ENCODE assay signal across 12 cellular contexts in genomic region chr20:41150664-41151063, GRCh38. TPM values are rescaled to one million over a fixed set of nuclear protein-coding genes. Genes with fewer than 3 reads are reported as not detected.
A peak's percentile ranks its signal among the peaks of the same experiment; 100 is the strongest.
DNase-seq lines count a peak whose midpoint lies in the region; ATAC-seq lines count a peak whose summit lies in the region.
"Had no signal": no experiment of that assay in that cellular context is flagged by ENCODE, and none has a peak within 500 bp of the region (broad histone marks: within the 10 kb centered on the region; RNA-seq: fewer than 3 reads in every experiment).

No MANE protein-coding gene starts in this region.

- H3K4me1 Mint-ChIP-seq in activated CD4-positive, alpha-beta T cell treated with anti-CD3 and anti-CD28 coated beads, Interleukin-2, amount 10 ng/mL, durations not matched to agents 24 days and 14 days: peaks cover 87% of the 10 kb centered on the region
- H3K4me1 Mint-ChIP-seq in activated CD8-positive, alpha-beta T cell treated with anti-CD3 and anti-CD28 coated beads, Interleukin-2, amount 10 ng/mL, durations not matched to agents 7 days and 5 days (ENCODE audit: low read depth): peaks cover 94% of the 10 kb centered on the region
- H3K4me1 Mint-ChIP-seq in immature natural killer cell: peaks cover 88 to 93% of the 10 kb centered on the region in 2 donors

- H3K36me3 Mint-ChIP-seq in activated CD4-positive, alpha-beta T cell treated with anti-CD3 and anti-CD28 coated beads, Interleukin-2, amount 10 ng/mL, durations not matched to agents 24 days and 14 days (ENCODE audit: low read depth): peaks cover 47% of the 10 kb centered on the region
- peaks cover 81% of the 10 kb centered on the region for H3K36me3 Mint-ChIP-seq in activated CD8-positive, alpha-beta T cell treated with anti-CD3 and anti-CD28 coated beads, Interleukin-2, amount 10 ng/mL, durations not matched to agents 7 days and 5 days (ENCODE audit: low read depth)
- H3K36me3 Mint-ChIP-seq in immature natural killer cell: peaks cover 0 to 4% (median 0%) of the 10 kb centered on the region in 3 donors

- intact Hi-C loops in activated CD4-positive, alpha-beta T cell treated with anti-CD3 and anti-CD28 coated beads, Interleukin-2, amount 10 ng/mL, durations not matched to agents 24 days and 14 days (cut with micrococcal nuclease): no loop called here

- H3K27me3 Mint-ChIP-seq in activated CD4-positive, alpha-beta T cell treated with anti-CD3 and anti-CD28 coated beads, Interleukin-2, amount 10 ng/mL, durations not matched to agents 24 days and 14 days: no peaks in the 10 kb centered on the region
- H3K27me3 Mint-ChIP-seq in activated CD8-positive, alpha-beta T cell treated with anti-CD3 and anti-CD28 coated beads, Interleukin-2, amount 10 ng/mL, durations not matched to agents 7 days and 5 days (ENCODE audit: low read depth): no peaks in the 10 kb centered on the region
- peaks cover 0 to 2% (median 2%) of the 10 kb centered on the region in 3 donors for H3K27me3 Mint-ChIP-seq in immature natural killer cell (ENCODE audit: low read depth in 3 of 3)

- POLR2A ChIA-PET in activated CD8-positive, alpha-beta T cell treated with anti-CD3 and anti-CD28 coated beads, Interleukin-2, amount 10 ng/mL, durations not matched to agents 7 days and 5 days (lab: Charles Lee): interaction anchor here (12.6 kb wide), 1 partner anchor 10 kb away, joined by 343 read pairs; the partner anchor contains the start of gene PLCG1

- H3K27ac ChIP-seq in substantia nigra (ENCODE audit: low read depth, low read length, poor library complexity, severe bottlenecking): peak overlapping the region; percentile 56
- H3K27ac ChIP-seq: A549, right lobe of liver, testis had no signal

- ATAC-seq in activated CD8-positive, alpha-beta T cell treated with anti-CD3 and anti-CD28 coated beads, Interleukin-2, amount 10 ng/mL, durations not matched to agents 7 days and 5 days: peak; percentile 65
- ATAC-seq: A549 had no signal

- CTCF ChIA-PET in activated CD8-positive, alpha-beta T cell treated with anti-CD3 and anti-CD28 coated beads, Interleukin-2, amount 10 ng/mL, durations not matched to agents 7 days and 5 days (lab: Charles Lee): interaction anchor here (0.7 to 13.3 kb wide), 3 partner anchors 11 to 189 kb away, joined by 3 to 347 read pairs (median 3); partner anchors contain the start of gene PLCG1

- peak overlapping the region; percentile 94 for H3K27ac Mint-ChIP-seq in activated CD4-positive, alpha-beta T cell treated with anti-CD3 and anti-CD28 coated beads, Interleukin-2, amount 10 ng/mL, durations not matched to agents 24 days and 14 days
- peak overlapping the region; percentile 88 for H3K27ac Mint-ChIP-seq in activated CD8-positive, alpha-beta T cell treated with anti-CD3 and anti-CD28 coated beads, Interleukin-2, amount 10 ng/mL, durations not matched to agents 7 days and 5 days
- H3K27ac Mint-ChIP-seq in immature natural killer cell: peak overlapping the region in 5 of 6 donors; percentile 37 to 79 (median 64)

- H3K4me3 Mint-ChIP-seq in activated CD4-positive, alpha-beta T cell treated with anti-CD3 and anti-CD28 coated beads, Interleukin-2, amount 10 ng/mL, durations not matched to agents 24 days and 14 days: peak overlapping the region; percentile 76
- H3K4me3 Mint-ChIP-seq in activated CD8-positive, alpha-beta T cell treated with anti-CD3 and anti-CD28 coated beads, Interleukin-2, amount 10 ng/mL, durations not matched to agents 7 days and 5 days: peak overlapping the region; percentile 51
- H3K4me3 Mint-ChIP-seq in immature natural killer cell: peak overlapping the region in 3 of 5 donors; percentile 4 to 51 (median 24)

- peak; percentile 82 for DNase-seq in activated CD4-positive, alpha-beta T cell treated with anti-CD3 and anti-CD28 coated beads, Interleukin-2, amount 10 ng/mL, durations not matched to agents 24 days and 14 days
- no peak for DNase-seq in activated CD4-positive, alpha-beta T cell treated with anti-CD3 and anti-CD28 coated beads, Interleukin-2, amount 50 U/mL, for 4 hours
- no peak for DNase-seq in activated CD8-positive, alpha-beta T cell treated with anti-CD3 and anti-CD28 coated beads, Interleukin-2, amount 10 ng/mL, durations not matched to agents 7 days and 5 days
- no peak for DNase-seq in immature natural killer cell
- peak in 1 of 49 donors; percentile 24 for DNase-seq in substantia nigra (lab: John Stamatoyannopoulos, UW)
- DNase-seq in nucleus accumbens (lab: John Stamatoyannopoulos, UW): no peak
- DNase-seq in NCI-H2196 treated with DMSO at 0.1 percent for 48 hours (lab: John Stamatoyannopoulos, UW; ENCODE audit: unreplicated experiment): no peak
- no peak for DNase-seq in GM19238 (ENCODE audit: insufficient read length, low spot score)
- DNase-seq: NCI-H1105, testis had no signal

- H3K9me3 Mint-ChIP-seq in activated CD4-positive, alpha-beta T cell treated with anti-CD3 and anti-CD28 coated beads, Interleukin-2, amount 10 ng/mL, durations not matched to agents 24 days and 14 days: peaks cover 4% of the 10 kb centered on the region
- no peaks in the 10 kb centered on the region for H3K9me3 Mint-ChIP-seq in activated CD8-positive, alpha-beta T cell treated with anti-CD3 and anti-CD28 coated beads, Interleukin-2, amount 10 ng/mL, durations not matched to agents 7 days and 5 days (ENCODE audit: insufficient read depth)
- H3K9me3 Mint-ChIP-seq in immature natural killer cell: no peaks in the 10 kb centered on the region

RNA-seq across cellular contexts. Expression of gene PLCG1, which starts 13.3 kb away (rescaled TPM):
- total RNA-seq in activated CD4-positive, alpha-beta T cell treated with anti-CD3 and anti-CD28 coated beads, Interleukin-2, amount 10 ng/mL, durations not matched to agents 24 days and 14 days: 246 and 255 TPM in 2 replicates
- total RNA-seq in activated CD8-positive, alpha-beta T cell treated with anti-CD3 and anti-CD28 coated beads, Interleukin-2, amount 10 ng/mL, durations not matched to agents 7 days and 5 days: 100 to 1,000 TPM; 395 to 406 TPM
- polyA plus RNA-seq in immature natural killer cell: 10 to 100 TPM in 1 of 3 donors, 1 to 10 TPM in 2; 3.2 to 31.4 (median 7.5) TPM

Comparison
In these comparisons a context has a peak if more than half of its experiments do, and no peak if none do; other contexts are left out.
1. H3K4me3 Mint-ChIP-seq: peak in every context shown above with its lines; median percentile 76 in activated CD4-positive, alpha-beta T cell treated with anti-CD3 and anti-CD28 coated beads, Interleukin-2, amount 10 ng/mL, durations not matched to agents 24 days and 14 days; 51 in activated CD8-positive, alpha-beta T cell treated with anti-CD3 and anti-CD28 coated beads, Interleukin-2, amount 10 ng/mL, durations not matched to agents 7 days and 5 days; 24 in immature natural killer cell.